In the genomic region with DNA sequence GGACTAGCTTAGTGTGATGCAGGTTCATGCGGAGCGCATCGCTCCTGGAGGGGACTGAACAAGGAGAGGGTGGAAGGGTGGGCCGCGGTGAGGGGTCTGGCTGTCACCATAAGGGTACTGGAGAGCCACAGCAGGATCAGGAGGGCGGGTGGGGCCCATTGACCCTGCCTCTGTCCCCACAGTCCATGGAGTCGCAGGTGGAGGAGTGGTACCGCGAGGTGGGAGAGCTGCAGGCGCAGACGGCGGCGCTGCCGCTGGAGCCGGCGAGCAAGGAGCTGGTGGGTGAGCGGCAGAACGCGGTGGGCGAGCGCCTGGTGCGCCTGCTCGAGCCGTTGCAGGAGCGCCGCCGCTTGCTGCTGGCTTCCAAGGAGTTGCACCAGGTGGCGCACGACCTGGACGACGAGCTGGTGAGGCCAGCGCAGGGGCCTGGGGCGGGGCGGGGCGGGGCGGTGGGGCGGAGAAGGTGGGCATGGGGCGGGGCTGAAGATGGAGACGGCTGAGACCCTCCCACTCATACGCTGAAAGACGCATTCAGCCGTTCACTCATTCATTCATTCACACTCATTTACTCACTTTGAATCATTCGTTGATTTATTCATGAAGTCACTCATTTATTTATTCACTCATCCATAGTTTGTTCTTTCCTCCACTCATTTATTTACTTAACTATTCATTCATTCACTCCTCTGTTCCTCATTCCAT, we compare ENCODE assay signal across 8 cellular contexts. TPM values are rescaled to one million over a fixed set of nuclear protein-coding genes. Genes with fewer than 3 reads are reported as not detected.
DNase-seq lines count a peak whose midpoint lies in the region; ATAC-seq and TF ChIP-seq lines count a peak whose summit lies in the region.

No MANE protein-coding gene starts in this region.

- H3K27me3 ChIP-seq in CD8-positive, alpha-beta T cell (ENCODE audit: insufficient read depth, low read length): peaks cover 16% of the 10 kb centered on the region
- H3K27me3 ChIP-seq in IMR-90 (ENCODE audit: control insufficient read depth, insufficient read depth, low read length) (peaks cover 35% of the 10 kb centered on the region), ascending aorta (no peaks in the 10 kb centered on the region), vagina (no peaks in the 10 kb centered on the region)

- H2BK5ac ChIP-seq in IMR-90 (ENCODE audit: low read depth, low read length, poor library complexity, severe bottlenecking): no peak overlapping the region

- no peak overlapping the region for H2AK5ac ChIP-seq in IMR-90 (ENCODE audit: low read depth, low read length)

- H3K4me1 ChIP-seq in CD8-positive, alpha-beta T cell (ENCODE audit: insufficient read depth, low read length): peaks cover 4% of the 10 kb centered on the region
- H3K4me1 ChIP-seq in IMR-90 (ENCODE audit: control insufficient read depth, insufficient read depth, low read length) (no peaks in the 10 kb centered on the region), ascending aorta (no peaks in the 10 kb centered on the region), vagina (peaks cover 6% of the 10 kb centered on the region)

- no peaks in the 10 kb centered on the region for H3K9me1 ChIP-seq in IMR-90 (ENCODE audit: insufficient read depth, low read length)

- no peak overlapping the region for H3K27ac Mint-ChIP-seq in CD8-positive, alpha-beta T cell
- no peak overlapping the region for H3K27ac Mint-ChIP-seq in T-helper 17 cell

- H3K4me3 ChIP-seq in CD8-positive, alpha-beta T cell (ENCODE audit: low read depth, low read length): no peak overlapping the region
- no peak overlapping the region for H3K4me3 ChIP-seq in IMR-90 (ENCODE audit: insufficient read depth, low read depth, low read length)
- H3K4me3 ChIP-seq in ascending aorta: no peak overlapping the region
- H3K4me3 ChIP-seq in vagina: no peak overlapping the region

- H3K36me3 Mint-ChIP-seq in CD8-positive, alpha-beta T cell: no peaks in the 10 kb centered on the region
- no peaks in the 10 kb centered on the region for H3K36me3 Mint-ChIP-seq in T-helper 17 cell (ENCODE audit: low read depth)

- no peak overlapping the region for H3K23ac ChIP-seq in IMR-90 (ENCODE audit: low read depth, low read length)

- peak overlapping the region; percentile 82 for H2AK9ac ChIP-seq in IMR-90 (replicated peaks; ENCODE audit: low read depth, low read length, poor library complexity)

- H3K27me3 Mint-ChIP-seq in CD8-positive, alpha-beta T cell (ENCODE audit: low read depth): peaks cover 57% of the 10 kb centered on the region
- peaks cover 50% of the 10 kb centered on the region for H3K27me3 Mint-ChIP-seq in T-helper 17 cell

- peak; percentile 92 for ATAC-seq in CD8-positive, alpha-beta T cell
- ATAC-seq in IMR-90 (ENCODE audit: low read depth) (peak; percentile 80), T-helper 17 cell (peak; percentile 90)

- H2AFZ ChIP-seq in IMR-90 (replicated peaks; ENCODE audit: low read length, poor library complexity): peak overlapping the region; percentile 84

- TF ChIP-seq RAD21 in IMR-90 (IDR thresholded peaks at IDR 0.05; ENCODE audit: low read length): peak; percentile 35; the same call in 1 of the 2 replicates

- BruUV-seq in IMR-90 (replicated peaks; lab: Mats Ljungman, UMichigan): no TSS peak

- H3K4me1 Mint-ChIP-seq in CD8-positive, alpha-beta T cell (ENCODE audit: low read depth): peaks cover 9% of the 10 kb centered on the region
- peaks cover 13% of the 10 kb centered on the region for H3K4me1 Mint-ChIP-seq in T-helper 17 cell

- no peak overlapping the region for H3K4ac ChIP-seq in IMR-90 (ENCODE audit: low read depth, low read length)

- peak; percentile 55 for TF ChIP-seq CTCF in CD8-positive, alpha-beta T cell (IDR thresholded peaks at IDR 0.05)
- TF ChIP-seq CTCF in IMR-90 (conservative IDR thresholded peaks at IDR 0.05; ENCODE audit: low read depth, low read length) (peak; percentile 41), ascending aorta (IDR thresholded peaks at IDR 0.05) (peak; percentile 24 to 65 (median 47)), vagina (IDR thresholded peaks at IDR 0.05) (peak in 1 of 3 experiments; percentile 30)

- no peaks in the 10 kb centered on the region for H3K9me3 ChIP-seq in CD8-positive, alpha-beta T cell (ENCODE audit: low read length)
- H3K9me3 ChIP-seq in IMR-90 (ENCODE audit: control insufficient read depth, insufficient read depth, low read length): no peaks in the 10 kb centered on the region; the same call in 1 of the 2 replicates
- H3K9me3 ChIP-seq in T-helper 17 cell (ENCODE audit: control insufficient read depth, low read length, poor library complexity, severe bottlenecking): no peaks in the 10 kb centered on the region
- no peaks in the 10 kb centered on the region for H3K9me3 ChIP-seq in ascending aorta
- no peaks in the 10 kb centered on the region for H3K9me3 ChIP-seq in vagina

- intact Hi-C loops in CD8-positive, alpha-beta T cell (cut with DNase I, micrococcal nuclease): loop anchor here (1.0 to 2.0 kb wide), 3 partner anchors 49 to 86 kb away; no protein-coding TSS in a partner anchor
- intact Hi-C loops in IMR-90 (cut with micrococcal nuclease) (loop anchor here (2.0 kb wide), 1 partner anchor 50 kb away; no protein-coding TSS in a partner anchor), ascending aorta (cut with DNase I) (loop anchor here (2.0 kb wide), 1 partner anchor 50 kb away; no protein-coding TSS in a partner anchor), vagina (cut with DNase I) (no loop called here)

- no peak overlapping the region for H4K8ac ChIP-seq in IMR-90 (ENCODE audit: low read depth in 2 of 2, low read length in 2 of 2)

- H3K9ac ChIP-seq in IMR-90 (ENCODE audit: low read depth, low read length): no peak overlapping the region

- H4K20me1 ChIP-seq in IMR-90 (ENCODE audit: insufficient read depth, low read length): no peaks in the 10 kb centered on the region

- H4K91ac ChIP-seq in IMR-90 (ENCODE audit: insufficient read depth, low read depth, low read length): no peak overlapping the region

- H3K9me3 Mint-ChIP-seq in CD8-positive, alpha-beta T cell: peaks cover 2% of the 10 kb centered on the region

- H2BK120ac ChIP-seq in IMR-90 (ENCODE audit: low read depth, low read length): no peak overlapping the region

- in situ Hi-C loops in IMR-90 (cut with MboI; ENCODE audit: low sequenced_read_pairs): no loop called here

- H3K4me3 Mint-ChIP-seq in CD8-positive, alpha-beta T cell: peak overlapping the region; percentile 22
- no peak overlapping the region for H3K4me3 Mint-ChIP-seq in T-helper 17 cell

- peak; percentile 44 to 75 (median 74) for DNase-seq in CD8-positive, alpha-beta T cell
- DNase-seq in IMR-90 (peak; percentile 39), T-helper 17 cell (peak; percentile 60 to 62 (median 60)), ascending aorta (ENCODE audit: low spot score in 2 of 2) (no peak), iris pigment epithelial cell (ENCODE audit: low read depth) (peak; percentile 50), occipital lobe (lab: John Stamatoyannopoulos, UW) (no peak), vagina (ENCODE audit: extremely low spot score in 2 of 2) (no peak)
- peak; percentile 70 to 78 for DNase-seq in stimulated activated CD4-positive, alpha-beta T cell treated with anti-CD3 and anti-CD28 coated beads, Interleukin-4, amount 100 ng/mL, for 48 hours (ENCODE audit: low read depth in 2 of 2)

- no peak overlapping the region for H2BK20ac ChIP-seq in IMR-90 (ENCODE audit: low read depth, low read length)

- 0% methylated on average over 1 of the region's 43 CpGs; no CpG with 5 or more reads in 1 of the 2 experiments for WGBS in IMR-90 (ENCODE audit: extremely low coverage in 2 of 2, insufficient read length in 1 of 2), 2 experiments

- no peak overlapping the region for H2BK15ac ChIP-seq in IMR-90 (ENCODE audit: low read depth, low read length)

- dilution Hi-C loops in IMR-90 (cut with HindIII; ENCODE audit: low sequenced_read_pairs, unreplicated experiment): no loop called here

- CTCF ChIA-PET in CD8-positive, alpha-beta T cell (lab: Charles Lee): interaction anchor here (0.9 to 4.6 kb wide), 12 partner anchors 8 to 244 kb away, joined by 3 to 40 read pairs (median 4); a partner anchor contains a TSS
- CTCF ChIA-PET in IMR-90 (lab: Yijun Ruan, JAX): interaction anchor here (1.1 to 1.4 kb wide), 2 partner anchors 54 to 85 kb away, joined by 4 read pairs; no protein-coding TSS in a partner anchor

- no peak overlapping the region for H4K5ac ChIP-seq in IMR-90 (ENCODE audit: low read depth, low read length)

- H3K14ac ChIP-seq in IMR-90 (replicated peaks; ENCODE audit: low read depth, low read length): no peak overlapping the region

- H3K56ac ChIP-seq in IMR-90 (ENCODE audit: extremely low read depth, insufficient read depth, low read length): no peak overlapping the region

- no peak overlapping the region for H3K4me2 ChIP-seq in IMR-90 (ENCODE audit: low read depth, low read length)

- H3K18ac ChIP-seq in IMR-90 (ENCODE audit: low read depth, low read length): no peak overlapping the region

- POLR2A ChIA-PET in CD8-positive, alpha-beta T cell (lab: Charles Lee): no interaction called here
- POLR2A ChIA-PET in IMR-90 (lab: Charles Lee; ENCODE audit: unreplicated experiment): no interaction called here

- no peaks in the 10 kb centered on the region for H3K79me1 ChIP-seq in IMR-90 (ENCODE audit: low read depth in 1 of 2, low read length in 2 of 2)

- H3K36me3 ChIP-seq in CD8-positive, alpha-beta T cell (ENCODE audit: insufficient read depth, low read length): no peaks in the 10 kb centered on the region
- H3K36me3 ChIP-seq in IMR-90 (ENCODE audit: control insufficient read depth, insufficient read depth, low read length) (no peaks in the 10 kb centered on the region), ascending aorta (no peaks in the 10 kb centered on the region), vagina (no peaks in the 10 kb centered on the region)

- no peak overlapping the region for H3K27ac ChIP-seq in CD8-positive, alpha-beta T cell (ENCODE audit: low read depth, low read length)
- H3K27ac ChIP-seq in IMR-90 (ENCODE audit: insufficient read depth, low read length) (no peak overlapping the region), ascending aorta (no peak overlapping the region), vagina (no peak overlapping the region)

- TF ChIP-seq POLR2A in IMR-90 (IDR thresholded peaks at IDR 0.05; ENCODE audit: low read depth, low read length): no peak
- no peak for TF ChIP-seq POLR2A in vagina (IDR thresholded peaks at IDR 0.05)

RNA-seq across cellular contexts. Expression of a gene that starts 27.5 kb away (rescaled TPM):
- 10 to 100 TPM; 93.8 to 95.3 TPM for total RNA-seq in CD8-positive, alpha-beta T cell
- 15.6 and 16.1 TPM in 2 replicates for total RNA-seq in IMR-90 (2012; rRNA removed)
- polyA plus RNA-seq in IMR-90 (2012; rRNA removed): 94.0 and 108 TPM in 2 replicates
- 70.5 and 114 TPM in 2 replicates for polyA plus RNA-seq in IMR-90 (2012; cell fraction: cytosol; rRNA removed)
- polyA plus RNA-seq in IMR-90 (2012; cell fraction: nucleus; rRNA removed; ENCODE audit: low replicate concordance): 124 and 239 TPM in 2 replicates
- 100 to 1,000 TPM; 124 to 141 TPM for total RNA-seq in T-helper 17 cell
- total RNA-seq in ascending aorta: 192 TPM
- total RNA-seq in occipital lobe: 4.1 TPM
- total RNA-seq in vagina: 51.6 TPM

RNA-seq across cellular contexts. Expression of a gene that starts 52.0 kb away (rescaled TPM):
- total RNA-seq in CD8-positive, alpha-beta T cell: 100 to 1,000 TPM in 1 of 2 experiments, 10 to 100 TPM in 1; 86.0 to 107 TPM
- total RNA-seq in IMR-90 (2012; rRNA removed): 4.4 and 14.7 TPM in 2 replicates
- polyA plus RNA-seq in IMR-90 (2012; rRNA removed): 61.6 and 70.3 TPM in 2 replicates
- polyA plus RNA-seq in IMR-90 (2012; cell fraction: cytosol; rRNA removed): 121 and 133 TPM in 2 replicates
- 202 and 477 TPM in 2 replicates for polyA plus RNA-seq in IMR-90 (2012; cell fraction: nucleus; rRNA removed; ENCODE audit: low replicate concordance)
- 100 to 1,000 TPM; 198 to 230 TPM for total RNA-seq in T-helper 17 cell
- total RNA-seq in ascending aorta: 691 TPM
- total RNA-seq in occipital lobe: 18.9 TPM
- total RNA-seq in vagina: 983 TPM

Comparison
In these comparisons a context has a peak if more than half of its experiments do, and no peak if none do; other contexts are left out.
1. DNase-seq: peak in CD8-positive, alpha-beta T cell (7 of 7), IMR-90 (single experiment), T-helper 17 cell (3 of 3), iris pigment epithelial cell (single experiment) and stimulated activated CD4-positive, alpha-beta T cell treated with anti-CD3 and anti-CD28 coated beads, Interleukin-4, amount 100 ng/mL, for 48 hours (2 of 2); none in ascending aorta (0 of 2), occipital lobe (single experiment) and vagina (0 of 2).
2. Peak in every context shown above with its lines, with median percentiles within 50 percentile points of each other: ATAC-seq.